Comparison of ENCODE assay signal across 20 cellular contexts in genomic region chr3:153639634-153640033, GRCh38.
"Had no signal": no experiment of that assay in that cellular context is flagged by ENCODE, and none has a peak within 500 bp of the region (broad histone marks: within the 10 kb centered on the region; RNA-seq: fewer than 3 reads in every experiment).

No MANE protein-coding gene starts in this region.

- H3K4me1 ChIP-seq: body of pancreas, colonic mucosa, gastrocnemius medialis, lower lobe of right lung, suprapubic skin, upper lobe of left lung had no signal

- H3K27ac ChIP-seq: body of pancreas, colonic mucosa, gastrocnemius medialis, lower lobe of right lung, suprapubic skin, upper lobe of left lung had no signal

- H3K4me3 Mint-ChIP-seq: activated CD4-positive, alpha-beta memory T cell treated with anti-CD3 and anti-CD28 coated beads, Interleukin-2, amount 10 ng/mL, durations not matched to agents 7 days and 5 days; activated CD8-positive, alpha-beta memory T cell treated with anti-CD3 and anti-CD28 coated beads, Interleukin-2, amount 10 ng/mL, durations not matched to agents 7 days and 5 days; activated naive CD8-positive, alpha-beta T cell treated with anti-CD3 and anti-CD28 coated beads, Interleukin-2, amount 10 ng/mL, durations not matched to agents 7 days and 5 days; activated T-helper 17 cell treated with anti-CD3 and anti-CD28 coated beads, Interleukin-2, amount 50 U/mL, for 72 hours had no signal

- H3K27me3 Mint-ChIP-seq: activated CD4-positive, alpha-beta memory T cell treated with anti-CD3 and anti-CD28 coated beads, Interleukin-2, amount 10 ng/mL, durations not matched to agents 7 days and 5 days; activated CD8-positive, alpha-beta memory T cell treated with anti-CD3 and anti-CD28 coated beads, Interleukin-2, amount 10 ng/mL, durations not matched to agents 7 days and 5 days; activated naive CD8-positive, alpha-beta T cell treated with anti-CD3 and anti-CD28 coated beads, Interleukin-2, amount 10 ng/mL, durations not matched to agents 7 days and 5 days; activated T-helper 17 cell treated with anti-CD3 and anti-CD28 coated beads, Interleukin-2, amount 50 U/mL, for 72 hours had no signal

- H3K27me3 ChIP-seq: body of pancreas, colonic mucosa, gastrocnemius medialis, suprapubic skin, upper lobe of left lung had no signal

- DNase-seq: activated CD4-positive, alpha-beta memory T cell treated with anti-CD3 and anti-CD28 coated beads, Interleukin-2, amount 10 ng/mL, durations not matched to agents 7 days and 5 days; activated CD4-positive, alpha-beta T cell treated with anti-CD3 and anti-CD28 coated beads for 48 hours; activated CD4-positive, CD25-positive, alpha-beta regulatory T cell; activated CD8-positive, alpha-beta memory T cell treated with anti-CD3 and anti-CD28 coated beads, Interleukin-2, amount 10 ng/mL, durations not matched to agents 7 days and 5 days; activated naive CD4-positive, alpha-beta T cell treated with Interleukin-2 at 50 U/mL for 16 hours; activated naive CD8-positive, alpha-beta T cell treated with anti-CD3 and anti-CD28 coated beads, Interleukin-2, amount 10 ng/mL, durations not matched to agents 7 days and 5 days; body of pancreas; central memory CD4-positive, alpha-beta T cell; colonic mucosa; gastrocnemius medialis; head of caudate nucleus; lower lobe of right lung; midbrain; retina; stimulated activated CD4-positive, alpha-beta T cell treated with anti-CD3 and anti-CD28 coated beads, Interleukin-2, amount 100 ng/mL, for 24 hours; stimulated activated naive CD8-positive, alpha-beta T cell treated with anti-CD3 and anti-CD28 coated beads, Interleukin-15, Interleukin-2, amounts not matched to agents 100 U/mL and 50 U/mL, for 24 hours; T1000; upper lobe of left lung had no signal

- H3K9me3 ChIP-seq: body of pancreas, colonic mucosa, gastrocnemius medialis, lower lobe of right lung, suprapubic skin, upper lobe of left lung had no signal

- H3K4me3 ChIP-seq: body of pancreas, colonic mucosa, gastrocnemius medialis, lower lobe of right lung, suprapubic skin, upper lobe of left lung had no signal

- H3K36me3 ChIP-seq: colonic mucosa, gastrocnemius medialis, lower lobe of right lung, suprapubic skin, upper lobe of left lung had no signal

- H3K27ac Mint-ChIP-seq: activated CD4-positive, alpha-beta memory T cell treated with anti-CD3 and anti-CD28 coated beads, Interleukin-2, amount 10 ng/mL, durations not matched to agents 7 days and 5 days; activated CD8-positive, alpha-beta memory T cell treated with anti-CD3 and anti-CD28 coated beads, Interleukin-2, amount 10 ng/mL, durations not matched to agents 7 days and 5 days; activated naive CD8-positive, alpha-beta T cell treated with anti-CD3 and anti-CD28 coated beads, Interleukin-2, amount 10 ng/mL, durations not matched to agents 7 days and 5 days; activated T-helper 17 cell treated with anti-CD3 and anti-CD28 coated beads, Interleukin-2, amount 50 U/mL, for 72 hours had no signal
